Comparison of ENCODE assay signal across 20 cellular contexts in genomic region chr3:4907647-4908046, GRCh38.
DNase-seq lines count a peak whose midpoint lies in the region; ATAC-seq lines count a peak whose summit lies in the region.
"Had no signal": no experiment of that assay in that cellular context is flagged by ENCODE, and none has a peak within 500 bp of the region (broad histone marks: within the 10 kb centered on the region; RNA-seq: fewer than 3 reads in every experiment).

No MANE protein-coding gene starts in this region.

- no peak overlapping the region for H3K23ac ChIP-seq in mesenchymal stem cell (ENCODE audit: low read length in 2 of 2)

- H3K4me1 ChIP-seq in CD4-positive, CD25-positive, alpha-beta regulatory T cell (ENCODE audit: control insufficient read depth, insufficient read depth, low read length, poor library complexity, severe bottlenecking) = peaks cover 17% of the 10 kb centered on the region
- peaks cover 10% of the 10 kb centered on the region for H3K4me1 ChIP-seq in mesenchymal stem cell (ENCODE audit: control insufficient read depth, insufficient read depth, low read depth, low read length)
- H3K4me1 ChIP-seq: prostate gland had no signal

- no peak overlapping the region for H3K18ac ChIP-seq in mesenchymal stem cell (ENCODE audit: low read depth in 1 of 2, low read length in 2 of 2)

- 92% methylated on average over 2 of the region's 3 CpGs for WGBS in mesenchymal stem cell

- peak overlapping the region; percentile 63 for H2AK5ac ChIP-seq in mesenchymal stem cell (ENCODE audit: low read length, severe bottlenecking)

- H3K27me3 ChIP-seq in CD4-positive, CD25-positive, alpha-beta regulatory T cell (ENCODE audit: control insufficient read depth, insufficient read depth, low read length) = no peaks in the 10 kb centered on the region
- H3K27me3 ChIP-seq in mesenchymal stem cell (ENCODE audit: control insufficient read depth in 1 of 2, insufficient read depth in 1 of 2, low read length in 2 of 2) = no peaks in the 10 kb centered on the region
- H3K27me3 ChIP-seq: brain microvascular endothelial cell had no signal

- H3K4me3 ChIP-seq in CD4-positive, CD25-positive, alpha-beta regulatory T cell (ENCODE audit: low read depth, low read length) = no peak overlapping the region
- no peak overlapping the region for H3K4me3 ChIP-seq in mesenchymal stem cell (ENCODE audit: insufficient read depth in 1 of 2, low read depth in 1 of 2, low read length in 2 of 2)
- H3K4me3 ChIP-seq: coronary artery, prostate gland had no signal

- H3K4me2 ChIP-seq in mesenchymal stem cell (ENCODE audit: low read length, poor library complexity, severe bottlenecking) = no peak overlapping the region

- no peak overlapping the region for H2BK15ac ChIP-seq in mesenchymal stem cell (ENCODE audit: low read depth, poor library complexity, severe bottlenecking)

- H2BK5ac ChIP-seq in mesenchymal stem cell (ENCODE audit: low read depth, low read length, poor library complexity, severe bottlenecking) = no peak overlapping the region

- H3K9me3 Mint-ChIP-seq in T-helper 1 cell treated with Interleukin-12 subunit alpha and Interleukin-12 subunit beta and Interleukin-4 antibody, amounts not matched to agents 30 μg/mL and 1 μg/mL, for 36 hours = peaks cover 17% of the 10 kb centered on the region
- peaks cover 0 to 3% (median 0%) of the 10 kb centered on the region in 7 donors for H3K9me3 Mint-ChIP-seq in CD4-positive, CD25-positive, alpha-beta regulatory T cell
- no peaks in the 10 kb centered on the region for H3K9me3 Mint-ChIP-seq in activated T-helper 17 cell treated with anti-CD3 and anti-CD28 coated beads, Interleukin-2, amount 50 U/mL, for 72 hours
- H3K9me3 Mint-ChIP-seq: naive thymus-derived CD8-positive, alpha-beta T cell had no signal

- H3K9ac ChIP-seq in mesenchymal stem cell (ENCODE audit: low read length) = no peak overlapping the region

- peak overlapping the region; percentile 29 for H3K27ac ChIP-seq in CD4-positive, CD25-positive, alpha-beta regulatory T cell (ENCODE audit: insufficient read depth, low read length, poor library complexity, severe bottlenecking)
- no peak overlapping the region for H3K27ac ChIP-seq in mesenchymal stem cell (ENCODE audit: low read length, poor library complexity, severe bottlenecking)
- H3K27ac ChIP-seq: 22Rv1, brain microvascular endothelial cell, coronary artery, prostate gland had no signal

- peaks cover 17% of the 10 kb centered on the region for H3K36me3 Mint-ChIP-seq in T-helper 1 cell treated with Interleukin-12 subunit alpha and Interleukin-12 subunit beta and Interleukin-4 antibody, amounts not matched to agents 30 μg/mL and 1 μg/mL, for 36 hours (ENCODE audit: low read depth)
- H3K36me3 Mint-ChIP-seq in CD4-positive, CD25-positive, alpha-beta regulatory T cell = no peaks in the 10 kb centered on the region
- no peaks in the 10 kb centered on the region for H3K36me3 Mint-ChIP-seq in activated T-helper 17 cell treated with anti-CD3 and anti-CD28 coated beads, Interleukin-2, amount 50 U/mL, for 72 hours (ENCODE audit: low read depth)
- H3K36me3 Mint-ChIP-seq: naive thymus-derived CD8-positive, alpha-beta T cell had no signal

- no peaks in the 10 kb centered on the region for H3K36me3 ChIP-seq in CD4-positive, CD25-positive, alpha-beta regulatory T cell (ENCODE audit: control insufficient read depth, insufficient read depth, low read length)
- no peaks in the 10 kb centered on the region for H3K36me3 ChIP-seq in mesenchymal stem cell (ENCODE audit: control insufficient read depth in 1 of 2, insufficient read depth in 2 of 2, low read depth in 1 of 2, low read length in 2 of 2)
- H3K36me3 ChIP-seq: brain microvascular endothelial cell, prostate gland had no signal

- H3K9me3 ChIP-seq in CD4-positive, CD25-positive, alpha-beta regulatory T cell (ENCODE audit: control insufficient read depth in 2 of 2, low read length in 2 of 2) = no peaks in the 10 kb centered on the region
- H3K9me3 ChIP-seq in mesenchymal stem cell (ENCODE audit: control insufficient read depth, low read length) = no peaks in the 10 kb centered on the region
- H3K9me3 ChIP-seq: prostate gland had no signal

- peak overlapping the region; percentile 55 for H3K4me3 Mint-ChIP-seq in T-helper 1 cell treated with Interleukin-12 subunit alpha and Interleukin-12 subunit beta and Interleukin-4 antibody, amounts not matched to agents 30 μg/mL and 1 μg/mL, for 36 hours
- H3K4me3 Mint-ChIP-seq in CD4-positive, CD25-positive, alpha-beta regulatory T cell = peak overlapping the region in 1 of 4 donors; percentile 45
- peak overlapping the region; percentile 78 for H3K4me3 Mint-ChIP-seq in activated T-helper 17 cell treated with anti-CD3 and anti-CD28 coated beads, Interleukin-2, amount 50 U/mL, for 72 hours

- H3K14ac ChIP-seq in mesenchymal stem cell (ENCODE audit: low read length in 2 of 2) = no peak overlapping the region

- H2BK120ac ChIP-seq in mesenchymal stem cell (ENCODE audit: low read depth, low read length) = no peak overlapping the region

- ATAC-seq in CD4-positive, CD25-positive, alpha-beta regulatory T cell (ENCODE audit: low read depth in 2 of 2) = no peak
- no peak for ATAC-seq in activated T-helper 17 cell treated with anti-CD3 and anti-CD28 coated beads, Interleukin-2, amount 50 U/mL, for 72 hours (replicated peaks)
- ATAC-seq in HG03460 (IDR thresholded peaks at IDR 0.05; ENCODE audit: unreplicated experiment) = no peak

- no peaks in the 10 kb centered on the region for H3K27me3 Mint-ChIP-seq in T-helper 1 cell treated with Interleukin-12 subunit alpha and Interleukin-12 subunit beta and Interleukin-4 antibody, amounts not matched to agents 30 μg/mL and 1 μg/mL, for 36 hours (ENCODE audit: low read depth)
- H3K27me3 Mint-ChIP-seq in CD4-positive, CD25-positive, alpha-beta regulatory T cell = peaks cover 7% of the 10 kb centered on the region
- no peaks in the 10 kb centered on the region for H3K27me3 Mint-ChIP-seq in activated T-helper 17 cell treated with anti-CD3 and anti-CD28 coated beads, Interleukin-2, amount 50 U/mL, for 72 hours
- H3K27me3 Mint-ChIP-seq: naive thymus-derived CD8-positive, alpha-beta T cell had no signal

- peaks cover 72% of the 10 kb centered on the region for H3K4me1 Mint-ChIP-seq in T-helper 1 cell treated with Interleukin-12 subunit alpha and Interleukin-12 subunit beta and Interleukin-4 antibody, amounts not matched to agents 30 μg/mL and 1 μg/mL, for 36 hours (ENCODE audit: low read depth)
- H3K4me1 Mint-ChIP-seq in CD4-positive, CD25-positive, alpha-beta regulatory T cell = peaks cover 21 to 43% (median 26%) of the 10 kb centered on the region in 4 donors
- H3K4me1 Mint-ChIP-seq in activated T-helper 17 cell treated with anti-CD3 and anti-CD28 coated beads, Interleukin-2, amount 50 U/mL, for 72 hours = peaks cover 35% of the 10 kb centered on the region

- H2AFZ ChIP-seq in mesenchymal stem cell (ENCODE audit: low read depth, low read length) = no peak overlapping the region

- no peak overlapping the region for H3K4ac ChIP-seq in mesenchymal stem cell (ENCODE audit: low read depth in 1 of 2, low read length in 2 of 2)

- no peak overlapping the region for H4K8ac ChIP-seq in mesenchymal stem cell (ENCODE audit: low read length)

- H4K91ac ChIP-seq in mesenchymal stem cell (ENCODE audit: low read length) = no peak overlapping the region

- DNase-seq in T-helper 1 cell (no peak), mesenchymal stem cell (no peak), NCI-H526 (lab: John Stamatoyannopoulos, UW) (no peak)
- no peak for DNase-seq in CD4-positive, CD25-positive, alpha-beta regulatory T cell
- DNase-seq in activated CD4-positive, CD25-positive, alpha-beta regulatory T cell (lab: John Stamatoyannopoulos, UW) = no peak
- DNase-seq: AML-193; brain microvascular endothelial cell; Calu3; hypothalamus; Kasumi-1; NCI-H524 treated with DMSO at 0.1 percent for 48 hours; stimulated activated CD4-positive, alpha-beta T cell treated with anti-CD3 and anti-CD28 coated beads, Interleukin-2, amount 100 ng/mL, for 48 hours; substantia nigra had no signal

- H3K79me1 ChIP-seq in mesenchymal stem cell (replicated peaks; ENCODE audit: low read length, poor library complexity, severe bottlenecking) = no peaks in the 10 kb centered on the region

- peak overlapping the region; percentile 94 for H3K27ac Mint-ChIP-seq in T-helper 1 cell treated with Interleukin-12 subunit alpha and Interleukin-12 subunit beta and Interleukin-4 antibody, amounts not matched to agents 30 μg/mL and 1 μg/mL, for 36 hours
- peak overlapping the region in 2 of 3 donors; percentile 2 to 88 for H3K27ac Mint-ChIP-seq in CD4-positive, CD25-positive, alpha-beta regulatory T cell
- peak overlapping the region; percentile 85 for H3K27ac Mint-ChIP-seq in activated T-helper 17 cell treated with anti-CD3 and anti-CD28 coated beads, Interleukin-2, amount 50 U/mL, for 72 hours

- no peak overlapping the region for H2BK12ac ChIP-seq in mesenchymal stem cell (ENCODE audit: low read length in 2 of 2)
